In genomic region chr5:143094087-143094511, GRCh38 we compare ENCODE assay signal across 10 cellular contexts.
A peak's percentile ranks its signal among the peaks of the same experiment; 100 is the strongest.
DNase-seq lines count a peak whose midpoint lies in the region; ATAC-seq and TF ChIP-seq lines count a peak whose summit lies in the region.
"Had no signal": no experiment of that assay in that cellular context is flagged by ENCODE, and none has a peak within 500 bp of the region (broad histone marks: within the 10 kb centered on the region; RNA-seq: fewer than 3 reads in every experiment).

No MANE protein-coding gene starts in this region.

- H3K36me3 ChIP-seq in brain microvascular endothelial cell (replicated peaks) = no peaks in the 10 kb centered on the region
- no peaks in the 10 kb centered on the region for H3K36me3 ChIP-seq in subcutaneous abdominal adipose tissue (ENCODE audit: control insufficient read depth in 5 of 5, insufficient read depth in 5 of 5, low read length in 5 of 5)

- no peaks in the 10 kb centered on the region for H3K9me3 ChIP-seq in subcutaneous abdominal adipose tissue (ENCODE audit: control insufficient read depth in 5 of 5, low read length in 5 of 5)

- no peaks in the 10 kb centered on the region for H3K27me3 Mint-ChIP-seq in activated T-cell treated with anti-CD3 and anti-CD28 coated beads, Interleukin-2, amount 50 U/mL, for 72 hours (ENCODE audit: low read depth)
- H3K27me3 Mint-ChIP-seq in activated T-cell treated with anti-CD3 and anti-CD28 coated beads, Interleukin-2, amount 50 U/mL, for 4 hours (ENCODE audit: low read depth) = no peaks in the 10 kb centered on the region

- no peak overlapping the region for H3K9ac ChIP-seq in subcutaneous abdominal adipose tissue (ENCODE audit: low read length in 5 of 5)

- H3K9me3 Mint-ChIP-seq in activated T-cell treated with anti-CD3 and anti-CD28 coated beads, Interleukin-2, amount 50 U/mL, for 72 hours = no peaks in the 10 kb centered on the region
- no peaks in the 10 kb centered on the region for H3K9me3 Mint-ChIP-seq in activated T-cell treated with anti-CD3 and anti-CD28 coated beads, Interleukin-2, amount 50 U/mL, for 4 hours

- ATAC-seq in activated T-cell treated with anti-CD3 and anti-CD28 coated beads, Interleukin-2, amount 50 U/mL, for 72 hours (replicated peaks in 1 of 2) = peak in 1 of 2 donors; percentile 20
- no peak for ATAC-seq in activated T-cell treated with anti-CD3 and anti-CD28 coated beads, Interleukin-2, amount 50 U/mL, for 4 hours

- peak overlapping the region; percentile 31 to 69 for H3K4me3 Mint-ChIP-seq in activated T-cell treated with anti-CD3 and anti-CD28 coated beads, Interleukin-2, amount 50 U/mL, for 72 hours
- H3K4me3 Mint-ChIP-seq in activated T-cell treated with anti-CD3 and anti-CD28 coated beads, Interleukin-2, amount 50 U/mL, for 4 hours = no peak overlapping the region

- peaks cover 0 to 4% of the 10 kb centered on the region in 2 donors for H3K36me3 Mint-ChIP-seq in activated T-cell treated with anti-CD3 and anti-CD28 coated beads, Interleukin-2, amount 50 U/mL, for 72 hours (ENCODE audit: insufficient read depth in 2 of 2)
- H3K36me3 Mint-ChIP-seq in activated T-cell treated with anti-CD3 and anti-CD28 coated beads, Interleukin-2, amount 50 U/mL, for 4 hours (ENCODE audit: insufficient read depth) = peaks cover 5% of the 10 kb centered on the region

- no peak for DNase-seq in activated T-cell treated with anti-CD3 and anti-CD28 coated beads, Interleukin-2, amount 50 U/mL, for 72 hours
- DNase-seq in activated T-cell treated with anti-CD3 and anti-CD28 coated beads, Interleukin-2, amount 50 U/mL, for 4 hours = no peak
- no peak for DNase-seq in brain microvascular endothelial cell
- DNase-seq in iris pigment epithelial cell (ENCODE audit: low read depth) = peak; percentile 13
- no peak for DNase-seq in DMS 273 treated with DMSO at 0.1 percent for 48 hours (lab: John Stamatoyannopoulos, UW)
- no peak for DNase-seq in NCI-H2029 (lab: John Stamatoyannopoulos, UW)
- DNase-seq in T-helper 9 cell = no peak
- DNase-seq: activated naive CD4-positive, alpha-beta T cell treated with Interleukin-2 at 50 U/mL for 16 hours; hypothalamus had no signal

- in situ Hi-C loops in brain microvascular endothelial cell (cut with HindIII; ENCODE audit: low pct_ligation_motif_present, low sequenced_read_pairs) = no loop called here

- H3K27ac ChIP-seq in brain microvascular endothelial cell = no peak overlapping the region
- H3K27ac ChIP-seq in subcutaneous abdominal adipose tissue (ENCODE audit: low read depth, low read length) = no peak overlapping the region

- H3K4me3 ChIP-seq in brain microvascular endothelial cell (ENCODE audit: low read depth, low read length) = peak overlapping the region; percentile 12
- peak overlapping the region in 3 of 5 donors; percentile 11 to 34 (median 22) for H3K4me3 ChIP-seq in subcutaneous abdominal adipose tissue (ENCODE audit: low read depth in 1 of 5, low read length in 5 of 5)

- no peaks in the 10 kb centered on the region for H3K4me1 ChIP-seq in subcutaneous abdominal adipose tissue (ENCODE audit: control insufficient read depth in 5 of 5, insufficient read depth in 5 of 5, low read length in 5 of 5)

- peaks cover 42% of the 10 kb centered on the region for H3K4me1 Mint-ChIP-seq in activated T-cell treated with anti-CD3 and anti-CD28 coated beads, Interleukin-2, amount 50 U/mL, for 72 hours (ENCODE audit: low read depth)
- H3K4me1 Mint-ChIP-seq in activated T-cell treated with anti-CD3 and anti-CD28 coated beads, Interleukin-2, amount 50 U/mL, for 4 hours (ENCODE audit: low read depth) = peaks cover 16% of the 10 kb centered on the region

- no peaks in the 10 kb centered on the region for H3K27me3 ChIP-seq in brain microvascular endothelial cell (replicated peaks)
- H3K27me3 ChIP-seq in subcutaneous abdominal adipose tissue (ENCODE audit: control insufficient read depth in 5 of 5, insufficient read depth in 4 of 5, low read length in 5 of 5) = no peaks in the 10 kb centered on the region

- peak; percentile 17 for TF ChIP-seq CTCF in brain microvascular endothelial cell (IDR thresholded peaks at IDR 0.05; ENCODE audit: low read depth, low read length, missing control alignments)

- peak overlapping the region; percentile 56 for H3K27ac Mint-ChIP-seq in activated T-cell treated with anti-CD3 and anti-CD28 coated beads, Interleukin-2, amount 50 U/mL, for 72 hours
